In the genomic region with DNA sequence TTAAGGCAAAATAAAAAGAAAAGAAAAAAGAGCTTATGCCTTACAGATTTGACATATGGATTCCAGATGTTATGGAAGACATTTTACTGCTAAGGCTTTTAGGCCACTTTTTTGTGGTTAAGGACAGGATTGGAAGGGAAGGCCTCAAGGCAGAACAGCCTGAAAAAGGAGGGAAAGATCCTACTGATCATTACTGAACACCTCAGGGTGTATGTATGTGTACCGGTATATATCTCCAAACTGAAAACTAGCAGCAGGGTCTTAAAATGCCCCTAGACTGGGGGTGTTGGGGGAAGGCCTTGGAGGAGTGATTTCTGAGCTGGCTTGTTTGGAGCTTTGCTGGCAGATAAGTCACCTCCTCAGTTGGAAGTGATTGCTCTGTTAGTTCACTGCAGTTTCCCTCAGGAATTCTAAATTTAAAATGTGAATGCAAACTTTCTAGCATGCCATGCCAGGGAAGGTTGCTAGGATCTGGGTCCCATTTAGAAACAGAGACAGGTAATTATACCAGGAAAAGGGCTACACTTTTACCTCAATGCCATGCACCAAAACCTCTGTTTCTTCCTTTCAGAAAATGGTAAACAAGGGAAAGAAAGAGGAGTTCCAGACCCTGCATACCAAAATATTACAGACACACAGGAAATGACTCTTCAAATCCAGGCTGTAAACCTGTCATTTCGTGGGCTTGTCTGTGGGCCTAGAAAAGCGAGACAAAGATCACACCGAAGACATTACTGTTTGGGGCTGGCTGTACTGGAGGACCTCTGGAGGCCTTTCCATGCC, we compare ENCODE assay signal across 15 cellular contexts. TPM values are rescaled to one million over a fixed set of nuclear protein-coding genes. Genes with fewer than 3 reads are reported as not detected.
A peak's percentile ranks its signal among the peaks of the same experiment; 100 is the strongest.
DNase-seq lines count a peak whose midpoint lies in the region; ATAC-seq lines count a peak whose summit lies in the region.
"Had no signal": no experiment of that assay in that cellular context is flagged by ENCODE, and none has a peak within 500 bp of the region (broad histone marks: within the 10 kb centered on the region; RNA-seq: fewer than 3 reads in every experiment).

No MANE protein-coding gene starts in this region.

- H3K27ac Mint-ChIP-seq in stimulated activated effector memory CD8-positive, alpha-beta T cell treated with anti-CD3 and anti-CD28 coated beads, Interleukin-12 subunit alpha, Interleukin-12 subunit beta, amount 100 ng/mL, for 72 hours: no peak overlapping the region
- H3K27ac Mint-ChIP-seq: CD4-positive, CD25-positive, alpha-beta regulatory T cell had no signal

- no peak for ATAC-seq in stimulated activated effector memory CD8-positive, alpha-beta T cell treated with anti-CD3 and anti-CD28 coated beads, Interleukin-12 subunit alpha, Interleukin-12 subunit beta, amount 100 ng/mL, for 72 hours
- ATAC-seq in GM18870 (IDR thresholded peaks at IDR 0.05; ENCODE audit: unreplicated experiment): no peak
- ATAC-seq: Right ventricle myocardium inferior had no signal

- no peaks in the 10 kb centered on the region for H3K4me1 Mint-ChIP-seq in stimulated activated effector memory CD8-positive, alpha-beta T cell treated with anti-CD3 and anti-CD28 coated beads, Interleukin-12 subunit alpha, Interleukin-12 subunit beta, amount 100 ng/mL, for 72 hours

- H3K27ac ChIP-seq in mesodermal cell (ENCODE audit: low read depth, low read length, severe bottlenecking): peak overlapping the region; percentile 94
- H3K27ac ChIP-seq: parathyroid adenoma had no signal

- H3K4me1 ChIP-seq in mesodermal cell (ENCODE audit: control insufficient read depth, insufficient read depth, low read length, poor library complexity, severe bottlenecking): peaks cover 45% of the 10 kb centered on the region
- H3K4me1 ChIP-seq: parathyroid adenoma had no signal

- no peaks in the 10 kb centered on the region for H3K36me3 ChIP-seq in mesodermal cell (ENCODE audit: control insufficient read depth, insufficient read depth, low read length)

- peak; percentile 64 for DNase-seq in AG08395 (ENCODE audit: low spot score)
- DNase-seq in HS-5 (ENCODE audit: low read depth): peak; percentile 39
- DNase-seq in amniotic epithelial cell (ENCODE audit: low read depth): peak; percentile 67
- no peak for DNase-seq in stimulated activated effector memory CD8-positive, alpha-beta T cell treated with anti-CD3 and anti-CD28 coated beads, Interleukin-12 subunit alpha, Interleukin-12 subunit beta, amount 100 ng/mL, for 72 hours (ENCODE audit: low spot score in 2 of 2)
- no peak for DNase-seq in hepatic stellate cell (ENCODE audit: low spot score)
- no peak for DNase-seq in NCI-H146 (lab: John Stamatoyannopoulos, UW)
- DNase-seq: activated CD4-positive, alpha-beta T cell treated with anti-CD3 and anti-CD28 coated beads for 1 hour; activated effector memory CD4-positive, alpha-beta T cell treated with Interleukin-2 at 50 U/mL for 16 hours; CD4-positive, CD25-positive, alpha-beta regulatory T cell; effector CD4-positive, alpha-beta T cell; NCI-H1105 had no signal

- H3K36me3 Mint-ChIP-seq in stimulated activated effector memory CD8-positive, alpha-beta T cell treated with anti-CD3 and anti-CD28 coated beads, Interleukin-12 subunit alpha, Interleukin-12 subunit beta, amount 100 ng/mL, for 72 hours: no peaks in the 10 kb centered on the region
- H3K36me3 Mint-ChIP-seq: CD4-positive, CD25-positive, alpha-beta regulatory T cell had no signal

- no peaks in the 10 kb centered on the region for H3K9me3 Mint-ChIP-seq in stimulated activated effector memory CD8-positive, alpha-beta T cell treated with anti-CD3 and anti-CD28 coated beads, Interleukin-12 subunit alpha, Interleukin-12 subunit beta, amount 100 ng/mL, for 72 hours

- H3K4me3 Mint-ChIP-seq in stimulated activated effector memory CD8-positive, alpha-beta T cell treated with anti-CD3 and anti-CD28 coated beads, Interleukin-12 subunit alpha, Interleukin-12 subunit beta, amount 100 ng/mL, for 72 hours: no peak overlapping the region
- H3K4me3 Mint-ChIP-seq: CD4-positive, CD25-positive, alpha-beta regulatory T cell had no signal

- H3K9me3 ChIP-seq in mesodermal cell (ENCODE audit: control insufficient read depth, low read length): peaks cover 7% of the 10 kb centered on the region

- WGBS in mesodermal cell (ENCODE audit: insufficient coverage in 2 of 2), 2 experiments: 50 to 80% methylated on average over 1 to 2 of the region's 4 CpGs

- H3K4me3 ChIP-seq in mesodermal cell (ENCODE audit: extremely low read depth, insufficient read depth, low read length, poor library complexity, severe bottlenecking): no peak overlapping the region

RNA-seq across cellular contexts. Expression of gene C1orf52, which starts 15.0 kb away (rescaled TPM):
- polyA plus RNA-seq in mesodermal cell (2013, experiment 1 of 2): 38.3 TPM
- polyA plus RNA-seq in mesodermal cell (2013, experiment 2 of 2): 40.3 TPM

RNA-seq across cellular contexts. Expression of gene BCL10, which starts 32.0 kb away (rescaled TPM):
- 21.2 TPM for polyA plus RNA-seq in mesodermal cell (2013, experiment 1 of 2)
- 22.0 TPM for polyA plus RNA-seq in mesodermal cell (2013, experiment 2 of 2)

RNA-seq across cellular contexts. Expression of gene SYDE2, which starts 43.6 kb away (rescaled TPM):
- 7.2 TPM for polyA plus RNA-seq in mesodermal cell (2013, experiment 1 of 2)
- polyA plus RNA-seq in mesodermal cell (2013, experiment 2 of 2): 9.5 TPM

Comparison
In these comparisons a context has a peak if more than half of its experiments do, and no peak if none do; other contexts are left out.
1. DNase-seq: peak in AG08395 (single experiment), HS-5 (single experiment) and amniotic epithelial cell (single experiment); none in stimulated activated effector memory CD8-positive, alpha-beta T cell treated with anti-CD3 and anti-CD28 coated beads, Interleukin-12 subunit alpha, Interleukin-12 subunit beta, amount 100 ng/mL, for 72 hours (0 of 2), hepatic stellate cell (single experiment) and NCI-H146 (single experiment).